ENCODE assay signal across 8 cellular contexts in genomic region chr19:10501971-10502523, GRCh38. TPM values are rescaled to one million over a fixed set of nuclear protein-coding genes. Genes with fewer than 3 reads are reported as not detected.
DNase-seq lines count a peak whose midpoint lies in the region; ATAC-seq and TF ChIP-seq lines count a peak whose summit lies in the region.

No MANE protein-coding gene starts in this region.

- H3K4me1 ChIP-seq in esophagus squamous epithelium (peaks cover 31 to 65% (median 41%) of the 10 kb centered on the region in 3 donors), muscle layer of colon (ENCODE audit: insufficient read depth, low read length) (peaks cover 37% of the 10 kb centered on the region), thymus (ENCODE audit: control insufficient read depth, insufficient read depth, low read length) (peaks cover 7% of the 10 kb centered on the region)

- H3K27ac Mint-ChIP-seq in activated T-cell treated with anti-CD3 and anti-CD28 coated beads, Interleukin-2, amount 50 U/mL, for 24 hours = peak overlapping the region; percentile 96

- WGBS in esophagus squamous epithelium, 2 donors = 0 to 2% methylated on average over 1 to 6 of the region's 35 CpGs
- 2% methylated on average over 35 of the region's 35 CpGs for WGBS in thymus

- H3K9me3 ChIP-seq in esophagus squamous epithelium (no peaks in the 10 kb centered on the region), muscle layer of colon (ENCODE audit: low read length) (no peaks in the 10 kb centered on the region), thymus (ENCODE audit: control insufficient read depth) (no peaks in the 10 kb centered on the region)

- POLR2A ChIA-PET in AG04449 (lab: Yijun Ruan, JAX) = interaction anchor here (0.6 kb wide), 1 partner anchor 30 kb away, joined by 3 read pairs; no protein-coding TSS in a partner anchor

- H3K36me3 ChIP-seq in esophagus squamous epithelium = peaks cover 0 to 32% (median 19%) of the 10 kb centered on the region in 3 donors
- peaks cover 17% of the 10 kb centered on the region for H3K36me3 ChIP-seq in muscle layer of colon (ENCODE audit: insufficient read depth, low read length)
- peaks cover 20% of the 10 kb centered on the region for H3K36me3 ChIP-seq in thymus (ENCODE audit: control insufficient read depth, insufficient read depth)

- peak overlapping the region; percentile 91 for H3K4me3 Mint-ChIP-seq in activated T-cell treated with anti-CD3 and anti-CD28 coated beads, Interleukin-2, amount 50 U/mL, for 24 hours

- CTCF ChIA-PET in AG04449 (lab: Yijun Ruan, JAX) = interaction anchor here (2.2 to 2.8 kb wide), 3 partner anchors 18 to 79 kb away, joined by 7 to 15 read pairs (median 8); no protein-coding TSS in a partner anchor

- DNase-seq in AG04449 (ENCODE audit: low read depth, low spot score) (no peak), GM13976 (ENCODE audit: low spot score) (peak; percentile 78), NCI-H446 (lab: John Stamatoyannopoulos, UW) (peak; percentile 79 to 86), esophagus squamous epithelium (lab: John Stamatoyannopoulos, UW) (no peak)
- peak; percentile 75 for DNase-seq in activated T-cell treated with anti-CD3 and anti-CD28 coated beads, Interleukin-2, amount 50 U/mL, for 24 hours

- peak overlapping the region; percentile 76 for H3K9ac ChIP-seq in muscle layer of colon (ENCODE audit: low read length)

- ATAC-seq in HG02870 (IDR thresholded peaks at IDR 0.05; ENCODE audit: unreplicated experiment) = peak; percentile 27

- in situ Hi-C loops in GM13976 (cut with MboI; ENCODE audit: low sequenced_read_pairs, unreplicated experiment) = no loop called here

- peaks cover 43% of the 10 kb centered on the region for H3K4me1 Mint-ChIP-seq in activated T-cell treated with anti-CD3 and anti-CD28 coated beads, Interleukin-2, amount 50 U/mL, for 24 hours (ENCODE audit: low read depth)

- H3K27me3 Mint-ChIP-seq in activated T-cell treated with anti-CD3 and anti-CD28 coated beads, Interleukin-2, amount 50 U/mL, for 24 hours = no peaks in the 10 kb centered on the region

- peaks cover 44% of the 10 kb centered on the region for H3K36me3 Mint-ChIP-seq in activated T-cell treated with anti-CD3 and anti-CD28 coated beads, Interleukin-2, amount 50 U/mL, for 24 hours (ENCODE audit: low read depth)

- peak overlapping the region; percentile 86 for H3K4me3 ChIP-seq in AG04449 (ENCODE audit: low read depth, low read length)
- H3K4me3 ChIP-seq in esophagus squamous epithelium = peak overlapping the region; percentile 89 to 97 (median 94)
- peak overlapping the region; percentile 66 to 82 for H3K4me3 ChIP-seq in muscle layer of colon (ENCODE audit: low read depth in 1 of 2, low read length in 2 of 2)
- peak overlapping the region; percentile 98 for H3K4me3 ChIP-seq in thymus (ENCODE audit: low read length)

- TF ChIP-seq POLR2A in esophagus squamous epithelium (IDR thresholded peaks at IDR 0.05) = no peak

- intact Hi-C loops in esophagus squamous epithelium (cut with DNase I) = loop anchor here (5.0 kb wide), 1 partner anchor 65 kb away; the partner anchor contains the start of genes CDKN2D and KRI1

- no peak for TF ChIP-seq CTCF in AG04449 (IDR thresholded peaks at IDR 0.05; ENCODE audit: insufficient read depth, low read length, missing control alignments)
- no peak for TF ChIP-seq CTCF in GM13976 (IDR thresholded peaks at IDR 0.05; ENCODE audit: borderline replicate concordance, control extremely low read depth, extremely low read depth, insufficient read depth, missing control alignments)
- TF ChIP-seq CTCF in esophagus squamous epithelium (IDR thresholded peaks at IDR 0.05) = no peak

- H3K27me3 ChIP-seq in esophagus squamous epithelium = no peaks in the 10 kb centered on the region
- H3K27me3 ChIP-seq in muscle layer of colon (ENCODE audit: control insufficient read depth in 1 of 2, insufficient read depth in 2 of 2, low read length in 2 of 2) = no peaks in the 10 kb centered on the region
- no peaks in the 10 kb centered on the region for H3K27me3 ChIP-seq in thymus (ENCODE audit: control insufficient read depth, insufficient read depth)

- H3K9me3 Mint-ChIP-seq in activated T-cell treated with anti-CD3 and anti-CD28 coated beads, Interleukin-2, amount 50 U/mL, for 24 hours = no peaks in the 10 kb centered on the region

- H3K27ac ChIP-seq in esophagus squamous epithelium (peak overlapping the region; percentile 98 to 99 (median 98)), muscle layer of colon (ENCODE audit: low read depth, low read length) (peak overlapping the region; percentile 100), thymus (ENCODE audit: low read depth) (peak overlapping the region; percentile 90)

RNA-seq across cellular contexts. Expression of gene KEAP1, which starts 1.1 kb away (rescaled TPM):
- 10 to 100 TPM; 66.2 to 86.9 (median 76.4) TPM for total RNA-seq in esophagus squamous epithelium
- 59.5 TPM for polyA plus RNA-seq in thymus

RNA-seq across cellular contexts. Expression of gene S1PR5, which starts 15.2 kb away (rescaled TPM):
- 10 to 100 TPM in 3 of 4 donors, 1 to 10 TPM in 1; 8.9 to 27.2 (median 16.3) TPM for total RNA-seq in esophagus squamous epithelium
- 4.2 TPM for polyA plus RNA-seq in thymus

RNA-seq across cellular contexts. Expression of gene ATG4D, which starts 41.7 kb away (rescaled TPM):
- 10 to 100 TPM; 46.5 to 59.3 (median 51.4) TPM for total RNA-seq in esophagus squamous epithelium
- 54.0 TPM for polyA plus RNA-seq in thymus

Comparison
In these comparisons a context has a peak if more than half of its experiments do, and no peak if none do; other contexts are left out.
1. DNase-seq: peak in GM13976 (single experiment), NCI-H446 (2 of 2) and activated T-cell treated with anti-CD3 and anti-CD28 coated beads, Interleukin-2, amount 50 U/mL, for 24 hours (single experiment); none in AG04449 (single experiment) and esophagus squamous epithelium (single experiment).
2. Peak in every context shown above with its lines, with median percentiles within 50 percentile points of each other: H3K4me3 ChIP-seq and H3K27ac ChIP-seq.